ENCODE assay signal across 1 cellular context in the genomic region with DNA sequence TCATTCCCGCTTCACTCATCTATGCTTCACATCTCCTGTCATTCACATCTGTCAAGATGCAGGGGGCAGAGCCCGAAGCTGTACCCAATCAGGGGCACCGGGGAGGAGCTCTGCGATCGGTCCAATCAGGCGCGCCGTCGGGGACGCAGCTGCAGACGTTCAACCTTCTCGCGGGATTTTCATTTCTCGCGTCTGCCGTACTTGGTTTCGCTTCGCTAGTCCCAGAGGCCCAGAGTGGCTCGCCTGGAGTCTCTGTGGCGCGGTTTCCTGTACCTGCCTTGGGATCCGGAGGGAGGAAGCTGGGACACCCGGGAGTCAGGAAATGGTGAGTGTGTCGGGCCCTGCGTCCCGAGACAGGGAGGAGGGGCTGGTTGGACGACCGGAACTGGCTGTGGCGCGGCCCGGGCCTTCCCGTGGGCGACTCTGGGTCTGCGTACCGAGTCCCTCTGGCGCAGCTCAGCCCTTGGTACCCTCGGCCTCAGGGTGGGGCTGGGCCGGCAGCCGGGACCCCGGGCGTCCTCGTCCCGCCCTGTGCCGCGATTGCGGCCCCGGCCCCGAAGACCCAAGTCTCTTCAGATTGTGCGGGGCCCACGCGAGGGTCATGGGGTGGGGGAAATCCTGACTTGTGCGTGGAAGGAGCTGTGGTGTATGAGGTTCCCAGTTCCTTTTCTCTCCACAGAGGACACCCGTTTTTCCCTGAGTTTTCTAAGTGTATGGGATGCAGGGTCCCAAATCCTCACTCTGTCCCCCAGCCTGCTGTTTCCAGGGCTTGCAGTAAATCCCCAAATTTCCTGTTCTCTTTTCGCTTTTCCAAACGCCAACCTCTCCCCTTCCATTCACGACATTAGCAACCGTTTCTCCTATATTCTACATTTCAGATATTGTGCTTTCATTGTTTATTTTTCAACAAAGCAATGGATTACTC.
TF ChIP-seq lines count a peak whose summit lies in the region.

A gene (plus strand): TSS at position 215 of the 925 bp plus-strand sequence. CDS start 108 bp downstream, at position 323.

TF ChIP-seq in K562, 482 proteins besides CTCF, POLR2A, EP300 and RAD21 (continued from another document):
- TF ChIP-seq, protein P1, sequence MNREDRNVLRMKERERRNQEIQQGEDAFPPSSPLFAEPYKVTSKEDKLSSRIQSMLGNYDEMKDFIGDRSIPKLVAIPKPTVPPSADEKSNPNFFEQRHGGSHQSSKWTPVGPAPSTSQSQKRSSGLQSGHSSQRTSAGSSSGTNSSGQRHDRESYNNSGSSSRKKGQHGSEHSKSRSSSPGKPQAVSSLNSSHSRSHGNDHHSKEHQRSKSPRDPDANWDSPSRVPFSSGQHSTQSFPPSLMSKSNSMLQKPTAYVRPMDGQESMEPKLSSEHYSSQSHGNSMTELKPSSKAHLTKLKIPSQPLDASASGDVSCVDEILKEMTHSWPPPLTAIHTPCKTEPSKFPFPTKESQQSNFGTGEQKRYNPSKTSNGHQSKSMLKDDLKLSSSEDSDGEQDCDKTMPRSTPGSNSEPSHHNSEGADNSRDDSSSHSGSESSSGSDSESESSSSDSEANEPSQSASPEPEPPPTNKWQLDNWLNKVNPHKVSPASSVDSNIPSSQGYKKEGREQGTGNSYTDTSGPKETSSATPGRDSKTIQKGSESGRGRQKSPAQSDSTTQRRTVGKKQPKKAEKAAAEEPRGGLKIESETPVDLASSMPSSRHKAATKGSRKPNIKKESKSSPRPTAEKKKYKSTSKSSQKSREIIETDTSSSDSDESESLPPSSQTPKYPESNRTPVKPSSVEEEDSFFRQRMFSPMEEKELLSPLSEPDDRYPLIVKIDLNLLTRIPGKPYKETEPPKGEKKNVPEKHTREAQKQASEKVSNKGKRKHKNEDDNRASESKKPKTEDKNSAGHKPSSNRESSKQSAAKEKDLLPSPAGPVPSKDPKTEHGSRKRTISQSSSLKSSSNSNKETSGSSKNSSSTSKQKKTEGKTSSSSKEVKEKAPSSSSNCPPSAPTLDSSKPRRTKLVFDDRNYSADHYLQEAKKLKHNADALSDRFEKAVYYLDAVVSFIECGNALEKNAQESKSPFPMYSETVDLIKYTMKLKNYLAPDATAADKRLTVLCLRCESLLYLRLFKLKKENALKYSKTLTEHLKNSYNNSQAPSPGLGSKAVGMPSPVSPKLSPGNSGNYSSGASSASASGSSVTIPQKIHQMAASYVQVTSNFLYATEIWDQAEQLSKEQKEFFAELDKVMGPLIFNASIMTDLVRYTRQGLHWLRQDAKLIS (CRISPR knock-in tag; IDR thresholded peaks at IDR 0.05), result 0 out of 2 replicates have a peak, but pooled peaks have one; percentile 38
- TF ChIP-seq ZNF764 (CRISPR knock-in tag; IDR thresholded peaks at IDR 0.05; ENCODE audit: low read depth) (no peak), ZNF282 (CRISPR knock-in tag; IDR thresholded peaks at IDR 0.05) (0 out of 2 replicates have a peak, but pooled peaks have one; percentile 50), TGIF2 (CRISPR knock-in tag; IDR thresholded peaks at IDR 0.05) (no peak), ZNF507 (tag; conservative IDR thresholded peaks at IDR 0.05) (no peak), KDM5B (IDR thresholded peaks at IDR 0.05; ENCODE audit: insufficient replicate concordance, low read depth, low read length) (peak; percentile 81), CAMTA2 (CRISPR knock-in tag; conservative IDR thresholded peaks at IDR 0.05) (no peak), ZNF12 (CRISPR knock-in tag; IDR thresholded peaks at IDR 0.05) (peak; percentile 70; the same call in 1 of the 2 replicates), BHLHE40 (IDR thresholded peaks at IDR 0.05; ENCODE audit: low read length) (no peak), RBM25 (IDR thresholded peaks at IDR 0.05; ENCODE audit: low read depth, low read length, severe bottlenecking) (peak; percentile 76), GTF2A2 (tag; IDR thresholded peaks at IDR 0.05) (no peak), XRCC3 (IDR thresholded peaks at IDR 0.05) (no peak), HDAC6 (IDR thresholded peaks at IDR 0.05; ENCODE audit: low read depth, low read length) (no peak)
- TF ChIP-seq, protein P2, sequence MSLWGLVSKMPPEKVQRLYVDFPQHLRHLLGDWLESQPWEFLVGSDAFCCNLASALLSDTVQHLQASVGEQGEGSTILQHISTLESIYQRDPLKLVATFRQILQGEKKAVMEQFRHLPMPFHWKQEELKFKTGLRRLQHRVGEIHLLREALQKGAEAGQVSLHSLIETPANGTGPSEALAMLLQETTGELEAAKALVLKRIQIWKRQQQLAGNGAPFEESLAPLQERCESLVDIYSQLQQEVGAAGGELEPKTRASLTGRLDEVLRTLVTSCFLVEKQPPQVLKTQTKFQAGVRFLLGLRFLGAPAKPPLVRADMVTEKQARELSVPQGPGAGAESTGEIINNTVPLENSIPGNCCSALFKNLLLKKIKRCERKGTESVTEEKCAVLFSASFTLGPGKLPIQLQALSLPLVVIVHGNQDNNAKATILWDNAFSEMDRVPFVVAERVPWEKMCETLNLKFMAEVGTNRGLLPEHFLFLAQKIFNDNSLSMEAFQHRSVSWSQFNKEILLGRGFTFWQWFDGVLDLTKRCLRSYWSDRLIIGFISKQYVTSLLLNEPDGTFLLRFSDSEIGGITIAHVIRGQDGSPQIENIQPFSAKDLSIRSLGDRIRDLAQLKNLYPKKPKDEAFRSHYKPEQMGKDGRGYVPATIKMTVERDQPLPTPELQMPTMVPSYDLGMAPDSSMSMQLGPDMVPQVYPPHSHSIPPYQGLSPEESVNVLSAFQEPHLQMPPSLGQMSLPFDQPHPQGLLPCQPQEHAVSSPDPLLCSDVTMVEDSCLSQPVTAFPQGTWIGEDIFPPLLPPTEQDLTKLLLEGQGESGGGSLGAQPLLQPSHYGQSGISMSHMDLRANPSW (CRISPR knock-in tag; IDR thresholded peaks at IDR 0.05), result no peak
- TF ChIP-seq, protein P3, sequence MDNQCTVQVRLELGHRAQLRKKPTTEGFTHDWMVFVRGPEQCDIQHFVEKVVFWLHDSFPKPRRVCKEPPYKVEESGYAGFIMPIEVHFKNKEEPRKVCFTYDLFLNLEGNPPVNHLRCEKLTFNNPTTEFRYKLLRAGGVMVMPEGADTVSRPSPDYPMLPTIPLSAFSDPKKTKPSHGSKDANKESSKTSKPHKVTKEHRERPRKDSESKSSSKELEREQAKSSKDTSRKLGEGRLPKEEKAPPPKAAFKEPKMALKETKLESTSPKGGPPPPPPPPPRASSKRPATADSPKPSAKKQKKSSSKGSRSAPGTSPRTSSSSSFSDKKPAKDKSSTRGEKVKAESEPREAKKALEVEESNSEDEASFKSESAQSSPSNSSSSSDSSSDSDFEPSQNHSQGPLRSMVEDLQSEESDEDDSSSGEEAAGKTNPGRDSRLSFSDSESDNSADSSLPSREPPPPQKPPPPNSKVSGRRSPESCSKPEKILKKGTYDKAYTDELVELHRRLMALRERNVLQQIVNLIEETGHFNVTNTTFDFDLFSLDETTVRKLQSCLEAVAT (IDR thresholded peaks at IDR 0.05), result no peak
- TF ChIP-seq, protein P4, sequence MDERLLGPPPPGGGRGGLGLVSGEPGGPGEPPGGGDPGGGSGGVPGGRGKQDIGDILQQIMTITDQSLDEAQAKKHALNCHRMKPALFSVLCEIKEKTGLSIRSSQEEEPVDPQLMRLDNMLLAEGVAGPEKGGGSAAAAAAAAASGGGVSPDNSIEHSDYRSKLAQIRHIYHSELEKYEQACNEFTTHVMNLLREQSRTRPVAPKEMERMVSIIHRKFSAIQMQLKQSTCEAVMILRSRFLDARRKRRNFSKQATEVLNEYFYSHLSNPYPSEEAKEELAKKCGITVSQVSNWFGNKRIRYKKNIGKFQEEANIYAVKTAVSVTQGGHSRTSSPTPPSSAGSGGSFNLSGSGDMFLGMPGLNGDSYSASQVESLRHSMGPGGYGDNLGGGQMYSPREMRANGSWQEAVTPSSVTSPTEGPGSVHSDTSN (CRISPR knock-in tag; IDR thresholded peaks at IDR 0.05; ENCODE audit: low read depth), result no peak
- TF ChIP-seq, protein P4 (tag; conservative IDR thresholded peaks at IDR 0.05; ENCODE audit: low read depth), result peak; percentile 79; the same call in 1 of the 2 replicates
- TF ChIP-seq, protein P5, sequence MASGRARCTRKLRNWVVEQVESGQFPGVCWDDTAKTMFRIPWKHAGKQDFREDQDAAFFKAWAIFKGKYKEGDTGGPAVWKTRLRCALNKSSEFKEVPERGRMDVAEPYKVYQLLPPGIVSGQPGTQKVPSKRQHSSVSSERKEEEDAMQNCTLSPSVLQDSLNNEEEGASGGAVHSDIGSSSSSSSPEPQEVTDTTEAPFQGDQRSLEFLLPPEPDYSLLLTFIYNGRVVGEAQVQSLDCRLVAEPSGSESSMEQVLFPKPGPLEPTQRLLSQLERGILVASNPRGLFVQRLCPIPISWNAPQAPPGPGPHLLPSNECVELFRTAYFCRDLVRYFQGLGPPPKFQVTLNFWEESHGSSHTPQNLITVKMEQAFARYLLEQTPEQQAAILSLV (tag; IDR thresholded peaks at IDR 0.05), result no peak
